In genomic region chr11:93730108-93731107, GRCh38 we compare ENCODE assay signal across 1 cellular context.
TF ChIP-seq lines count a peak whose summit lies in the region.

No MANE protein-coding gene starts in this region.

TF ChIP-seq in endothelial cell of umbilical vein, 7 proteins besides CTCF, POLR2A, EP300 and RAD21:
- TF ChIP-seq POLR2AphosphoS5 (IDR thresholded peaks at IDR 0.05; ENCODE audit: insufficient read depth, low read depth, low read length): no peak
- TF ChIP-seq EZH2 (IDR thresholded peaks at IDR 0.05; ENCODE audit: borderline replicate concordance, low read depth, low read length, severe bottlenecking): no peak
- no peak for TF ChIP-seq MYC (IDR thresholded peaks at IDR 0.05; ENCODE audit: low read depth, low read length)
- no peak for TF ChIP-seq MAX (IDR thresholded peaks at IDR 0.05; ENCODE audit: insufficient read depth, insufficient read length)
- no peak for TF ChIP-seq GATA2 (IDR thresholded peaks at IDR 0.05; ENCODE audit: insufficient read depth, insufficient read length, low read depth, low read length)
- no peak for TF ChIP-seq FOS (IDR thresholded peaks at IDR 0.05; ENCODE audit: borderline replicate concordance, insufficient read depth, low read length)
- no peak for TF ChIP-seq JUN (IDR thresholded peaks at IDR 0.05; ENCODE audit: borderline replicate concordance, insufficient read depth, insufficient read length, low read depth)
